In genomic region chr2:197207106-197207505, GRCh38 we compare ENCODE assay signal across 1 cellular context.
TF ChIP-seq lines count a peak whose summit lies in the region.

No MANE protein-coding gene starts in this region.

TF ChIP-seq in HepG2, 621 proteins besides CTCF, POLR2A, EP300 and RAD21:
- TF ChIP-seq ZFX (CRISPR knock-in tag; IDR thresholded peaks at IDR 0.05; ENCODE audit: low read depth): no peak
- no peak for TF ChIP-seq ZNF652 (CRISPR knock-in tag; IDR thresholded peaks at IDR 0.05; ENCODE audit: borderline replicate concordance, low read depth)
- TF ChIP-seq ZBTB39 (CRISPR knock-in tag; IDR thresholded peaks at IDR 0.05): no peak
- TF ChIP-seq HNF1B (CRISPR knock-in tag; IDR thresholded peaks at IDR 0.05): no peak
- no peak for TF ChIP-seq HES4 (CRISPR knock-in tag; IDR thresholded peaks at IDR 0.05; ENCODE audit: borderline replicate concordance)
- no peak for TF ChIP-seq ZNF569 (CRISPR knock-in tag; IDR thresholded peaks at IDR 0.05; ENCODE audit: borderline replicate concordance)
- no peak for TF ChIP-seq TEAD3 (CRISPR knock-in tag; optimal IDR thresholded peaks at IDR 0.05; ENCODE audit: borderline replicate concordance)
- no peak for TF ChIP-seq HNF4G (IDR thresholded peaks at IDR 0.05; ENCODE audit: borderline replicate concordance, low read depth, low read length)
- TF ChIP-seq HNF4G (CRISPR knock-in tag; IDR thresholded peaks at IDR 0.05; ENCODE audit: borderline replicate concordance, low read depth): no peak
- no peak for TF ChIP-seq SP4 (CRISPR knock-in tag; IDR thresholded peaks at IDR 0.05)
- TF ChIP-seq ZBTB7A (CRISPR knock-in tag; IDR thresholded peaks at IDR 0.05): no peak
- no peak for TF ChIP-seq MEF2D (CRISPR knock-in tag; IDR thresholded peaks at IDR 0.05)
- no peak for TF ChIP-seq ZNF792 (CRISPR knock-in tag; IDR thresholded peaks at IDR 0.05)
- no peak for TF ChIP-seq NCOR1 (IDR thresholded peaks at IDR 0.05; ENCODE audit: borderline replicate concordance, low read length)
